ENCODE assay signal across 11 cellular contexts in genomic region chr1:231126181-231126580, GRCh38. TPM values are rescaled to one million over a fixed set of nuclear protein-coding genes. Genes with fewer than 3 reads are reported as not detected.
"Had no signal": no experiment of that assay in that cellular context is flagged by ENCODE, and none has a peak within 500 bp of the region (broad histone marks: within the 10 kb centered on the region; RNA-seq: fewer than 3 reads in every experiment).

No MANE protein-coding gene starts in this region.

- H3K4me3 ChIP-seq: GM23248, HAP-1 had no signal

- H3K27ac Mint-ChIP-seq: HFFc6, IgD-negative memory B cell had no signal

- H3K9me3 ChIP-seq: HAP-1 had no signal

- DNase-seq: GM23248, GOT3, H7, HFFc6 had no signal

- H3K36me3 ChIP-seq: HAP-1 had no signal

- H3K36me3 Mint-ChIP-seq: IgD-negative memory B cell had no signal

- H3K4me1 ChIP-seq: HAP-1 had no signal

- FAIRE-seq: HepG2 had no signal

- H3K4me1 Mint-ChIP-seq: IgD-negative memory B cell had no signal

- H3K27ac ChIP-seq: GM23248, HL-60 had no signal

- H3K4me3 Mint-ChIP-seq: HFFc6, IgD-negative memory B cell had no signal

- ATAC-seq: HCT116, HepG2 had no signal

RNA-seq across cellular contexts. Expression of gene TRIM67, which starts 35.7 kb away (rescaled TPM):
- total RNA-seq: GM23248, H4, H7, HepG2, HFFc6, HT1080 had no signal
- polyA plus RNA-seq: GM23248, HepG2, IgD-negative memory B cell had no signal
